Comparison of ENCODE assay signal across 8 cellular contexts in genomic region chr7:26198133-26198780, GRCh38. TPM values are rescaled to one million over a fixed set of nuclear protein-coding genes. Genes with fewer than 3 reads are reported as not detected.
A peak's percentile ranks its signal among the peaks of the same experiment; 100 is the strongest.
DNase-seq lines count a peak whose midpoint lies in the region; ATAC-seq and TF ChIP-seq lines count a peak whose summit lies in the region.

No MANE protein-coding gene starts in this region.

- H3K9me3 Mint-ChIP-seq in naive thymus-derived CD4-positive, alpha-beta T cell: peaks cover 0 to 17% (median 0%) of the 10 kb centered on the region in 11 donors

- POLR2A ChIA-PET in naive thymus-derived CD4-positive, alpha-beta T cell (lab: Charles Lee): interaction anchor here (0.7 to 13.1 kb wide), 18 partner anchors 12 to 963 kb away, joined by 3 to 289 read pairs (median 4); partner anchors contain the start of genes NFE2L3 and SNX10

- H3K4me3 Mint-ChIP-seq in naive thymus-derived CD4-positive, alpha-beta T cell: peak overlapping the region; percentile 94 to 100 (median 100)

- CTCF ChIA-PET in naive thymus-derived CD4-positive, alpha-beta T cell (lab: Charles Lee): interaction anchor here (0.6 to 10.0 kb wide), 19 partner anchors 10 to 167 kb away, joined by 3 to 177 read pairs (median 6); partner anchors contain the start of genes NFE2L3 and SNX10

- H3K36me3 Mint-ChIP-seq in naive thymus-derived CD4-positive, alpha-beta T cell: peaks cover 33 to 67% (median 55%) of the 10 kb centered on the region in 5 donors

- peak overlapping the region; percentile 90 to 100 (median 99) for H3K27ac Mint-ChIP-seq in naive thymus-derived CD4-positive, alpha-beta T cell

- H3K9me3 ChIP-seq in heart left ventricle (no peaks in the 10 kb centered on the region), ectodermal cell (ENCODE audit: control insufficient read depth, low read length) (no peaks in the 10 kb centered on the region)
- no peaks in the 10 kb centered on the region for H3K9me3 ChIP-seq in naive thymus-derived CD4-positive, alpha-beta T cell (ENCODE audit: control insufficient read depth in 2 of 3, low read length in 3 of 3)

- 0 to 1% (median 0%) methylated on average over 6 of the region's 6 CpGs for WGBS in heart left ventricle, 4 donors
- 0% methylated on average over 4 to 5 of the region's 6 CpGs for WGBS in ectodermal cell, 2 experiments

- TF ChIP-seq CTCF in heart left ventricle (IDR thresholded peaks at IDR 0.05): peak; percentile 69 to 87 (median 78)

- H3K36me3 ChIP-seq in heart left ventricle (peaks cover 0 to 58% (median 44%) of the 10 kb centered on the region in 9 donors), ectodermal cell (ENCODE audit: control insufficient read depth, insufficient read depth, low read length) (peaks cover 40% of the 10 kb centered on the region)
- peaks cover 26 to 66% (median 35%) of the 10 kb centered on the region in 3 experiments for H3K36me3 ChIP-seq in naive thymus-derived CD4-positive, alpha-beta T cell (ENCODE audit: control insufficient read depth in 2 of 3, insufficient read depth in 3 of 3, low read length in 3 of 3)

- peak overlapping the region in 8 of 12 donors; percentile 97 to 100 (median 100) for H3K27ac ChIP-seq in heart left ventricle
- H3K27ac ChIP-seq in ectodermal cell (ENCODE audit: insufficient read depth, low read depth, low read length, poor library complexity, severe bottlenecking): no peak overlapping the region
- peak overlapping the region; percentile 97 for H3K27ac ChIP-seq in naive thymus-derived CD4-positive, alpha-beta T cell (ENCODE audit: low read depth, low read length)

- H3K4me1 Mint-ChIP-seq in naive thymus-derived CD4-positive, alpha-beta T cell: peaks cover 40 to 59% (median 49%) of the 10 kb centered on the region in 7 donors

- H3K4me1 ChIP-seq in heart left ventricle (peaks cover 15 to 55% (median 52%) of the 10 kb centered on the region in 12 donors), ectodermal cell (ENCODE audit: control insufficient read depth, insufficient read depth, low read length) (peaks cover 28% of the 10 kb centered on the region)
- peaks cover 41% of the 10 kb centered on the region in 2 donors for H3K4me1 ChIP-seq in naive thymus-derived CD4-positive, alpha-beta T cell (ENCODE audit: control insufficient read depth in 2 of 2, insufficient read depth in 2 of 2, low read length in 2 of 2)

- no peaks in the 10 kb centered on the region for H3K27me3 ChIP-seq in heart left ventricle
- H3K27me3 ChIP-seq in ectodermal cell (ENCODE audit: control insufficient read depth, insufficient read depth, low read length, poor library complexity, severe bottlenecking): no peaks in the 10 kb centered on the region
- no peaks in the 10 kb centered on the region for H3K27me3 ChIP-seq in naive thymus-derived CD4-positive, alpha-beta T cell (ENCODE audit: control insufficient read depth in 2 of 2, insufficient read depth in 2 of 2, low read length in 2 of 2)

- ATAC-seq in heart left ventricle (no peak), left cardiac atrium (no peak), GM21360 (IDR thresholded peaks at IDR 0.05; ENCODE audit: unreplicated experiment) (no peak)
- no peak for ATAC-seq in naive thymus-derived CD4-positive, alpha-beta T cell

- H3K27me3 Mint-ChIP-seq in naive thymus-derived CD4-positive, alpha-beta T cell: peaks cover 0 to 9% (median 0%) of the 10 kb centered on the region in 5 donors

- peak overlapping the region; percentile 75 to 97 (median 88) for H3K4me3 ChIP-seq in heart left ventricle
- peak overlapping the region; percentile 98 for H3K4me3 ChIP-seq in ectodermal cell (ENCODE audit: insufficient read depth, low read depth, low read length)
- peak overlapping the region; percentile 99 for H3K4me3 ChIP-seq in naive thymus-derived CD4-positive, alpha-beta T cell (ENCODE audit: low read length)

- no peak for TF ChIP-seq POLR2A in heart left ventricle (IDR thresholded peaks at IDR 0.05)

- intact Hi-C loops in heart left ventricle (cut with DNase I): loop anchor here in 4 of 10 donors (2.0 to 5.0 kb wide), 4 partner anchors 41 to 306 kb away; partner anchors contain the start of gene NFE2L3 (in 1 of the 4)
- intact Hi-C loops in left cardiac atrium (cut with DNase I): no loop called here
- intact Hi-C loops in naive thymus-derived CD4-positive, alpha-beta T cell (cut with micrococcal nuclease): loop anchor here (1.0 to 5.0 kb wide), 7 partner anchors 8 to 306 kb away; no protein-coding TSS in a partner anchor

- DNase-seq in heart left ventricle: no peak
- DNase-seq in left cardiac atrium: no peak
- peak; percentile 59 for DNase-seq in OCI-M1 (lab: John Stamatoyannopoulos, UW)
- peak in 6 of 9 donors; percentile 38 to 65 (median 61) for DNase-seq in naive thymus-derived CD4-positive, alpha-beta T cell
- DNase-seq in effector CD8-positive, alpha-beta T cell (lab: John Stamatoyannopoulos, UW): no peak
- DNase-seq in SHP77 treated with DMSO at 0.1 percent for 48 hours (lab: John Stamatoyannopoulos, UW): no peak

RNA-seq across cellular contexts. Expression of gene HNRNPA2B1, which starts 2.3 kb away (rescaled TPM):
- 100 to 1,000 TPM; 142 to 411 (median 377) TPM for total RNA-seq in heart left ventricle
- 100 to 1,000 TPM; 590 to 732 TPM for polyA plus RNA-seq in heart left ventricle
- 100 to 1,000 TPM; 330 to 390 TPM for total RNA-seq in left cardiac atrium
- polyA plus RNA-seq in ectodermal cell (2013, experiment 1 of 4): 1,829 TPM
- polyA plus RNA-seq in ectodermal cell (2013, experiment 2 of 4): 1,781 TPM
- polyA plus RNA-seq in ectodermal cell (2013, experiment 3 of 4): 1,089 TPM
- polyA plus RNA-seq in ectodermal cell (2013, experiment 4 of 4): 1,208 TPM
- 100 to 1,000 TPM; 394 to 702 (median 437) TPM for total RNA-seq in naive thymus-derived CD4-positive, alpha-beta T cell
- 100 to 1,000 TPM; 612 to 833 TPM for polyA plus RNA-seq in naive thymus-derived CD4-positive, alpha-beta T cell

RNA-seq across cellular contexts. Expression of gene CBX3, which starts 3.3 kb away (rescaled TPM):
- total RNA-seq in heart left ventricle (10 to 100 TPM; 31.5 to 70.1 (median 59.9) TPM), left cardiac atrium (10 to 100 TPM; 61.9 to 82.7 TPM)
- polyA plus RNA-seq in heart left ventricle: 10 to 100 TPM; 50.4 to 66.2 TPM
- polyA plus RNA-seq in ectodermal cell (2013, experiment 1 of 4): 236 TPM
- 246 TPM for polyA plus RNA-seq in ectodermal cell (2013, experiment 2 of 4)
- 214 TPM for polyA plus RNA-seq in ectodermal cell (2013, experiment 3 of 4)
- polyA plus RNA-seq in ectodermal cell (2013, experiment 4 of 4): 223 TPM
- 100 to 1,000 TPM; 103 to 214 (median 155) TPM for total RNA-seq in naive thymus-derived CD4-positive, alpha-beta T cell
- 100 to 1,000 TPM in 1 of 2 donors, 10 to 100 TPM in 1; 86.9 to 111 TPM for polyA plus RNA-seq in naive thymus-derived CD4-positive, alpha-beta T cell

RNA-seq across cellular contexts. Expression of gene NFE2L3, which starts 46.3 kb away (rescaled TPM):
- total RNA-seq in heart left ventricle: 1 to 10 TPM in 7 of 9 donors, under 1 TPM in 2; 0.75 to 5.6 (median 1.8) TPM
- polyA plus RNA-seq in heart left ventricle: 1 to 10 TPM; 1.1 to 1.8 TPM
- total RNA-seq in left cardiac atrium: 1 to 10 TPM; 1.3 to 1.7 TPM
- 7.0 TPM for polyA plus RNA-seq in ectodermal cell (2013, experiment 1 of 4)
- polyA plus RNA-seq in ectodermal cell (2013, experiment 2 of 4): 5.7 TPM
- polyA plus RNA-seq in ectodermal cell (2013, experiment 3 of 4): 5.4 TPM
- 6.2 TPM for polyA plus RNA-seq in ectodermal cell (2013, experiment 4 of 4)
- total RNA-seq in naive thymus-derived CD4-positive, alpha-beta T cell: 10 to 100 TPM in 1 of 5 experiments, 1 to 10 TPM in 4; 1.1 to 49.5 (median 4.5) TPM
- 1 to 10 TPM; 2.6 to 4.8 TPM for polyA plus RNA-seq in naive thymus-derived CD4-positive, alpha-beta T cell

Comparison
In these comparisons a context has a peak if more than half of its experiments do, and no peak if none do; other contexts are left out.
1. DNase-seq: peak in OCI-M1 (single experiment) and naive thymus-derived CD4-positive, alpha-beta T cell (6 of 9); none in heart left ventricle (0 of 5), left cardiac atrium (single experiment), effector CD8-positive, alpha-beta T cell (single experiment) and SHP77 treated with DMSO at 0.1 percent for 48 hours (single experiment).
2. intact Hi-C loops: an anchor here in naive thymus-derived CD4-positive, alpha-beta T cell (1.0 to 5.0 kb wide); none called in left cardiac atrium.
3. Peak in every context shown above with its lines, with median percentiles within 50 percentile points of each other: H3K4me3 ChIP-seq.